In the genomic region with DNA sequence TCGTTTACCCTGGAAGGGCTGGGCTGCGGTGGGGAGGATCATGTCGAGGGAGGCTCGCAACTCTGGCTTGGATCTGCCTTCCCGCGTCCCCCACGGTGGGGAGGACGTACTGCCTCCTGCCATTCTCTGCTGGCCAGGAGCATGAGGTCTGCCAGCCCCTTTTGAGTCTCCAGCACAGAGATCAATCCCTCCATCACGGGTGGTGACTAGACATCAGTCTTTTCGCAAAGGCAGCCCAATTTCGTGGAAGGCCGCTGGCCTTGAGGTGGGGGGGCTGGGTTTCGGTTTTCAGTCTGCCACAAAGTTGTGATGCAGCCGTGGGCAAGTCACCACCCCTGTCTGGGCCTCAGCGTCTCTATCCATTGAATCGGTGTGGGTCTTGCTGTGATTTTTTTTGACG, we compare ENCODE assay signal across 22 cellular contexts.
"Had no signal": no experiment of that assay in that cellular context is flagged by ENCODE, and none has a peak within 500 bp of the region (broad histone marks: within the 10 kb centered on the region; RNA-seq: fewer than 3 reads in every experiment).

No MANE protein-coding gene starts in this region.

- H3K27ac ChIP-seq: esophagus muscularis mucosa, foreskin keratinocyte, gastroesophageal sphincter, heart left ventricle, hepatocyte, left lung, neutrophil, parathyroid adenoma, right lobe of liver, thyroid gland had no signal

- H3K4me1 Mint-ChIP-seq: stimulated activated naive CD8-positive, alpha-beta T cell treated with anti-CD3 and anti-CD28 coated beads, Interleukin-15, amount 100 ng/mL, for 72 hours had no signal

- H3K4me3 ChIP-seq: esophagus muscularis mucosa, gastroesophageal sphincter, heart left ventricle, hepatocyte, left lung, right lobe of liver, thyroid gland had no signal

- H3K4me2 ChIP-seq: hepatocyte had no signal

- H2AFZ ChIP-seq: hepatocyte, parathyroid adenoma had no signal

- H3K79me2 ChIP-seq: hepatocyte, parathyroid adenoma had no signal

- H3K27ac Mint-ChIP-seq: dendritic cell treated with granulocyte-macrophage colony-stimulating factor and Interleukin-4, amounts not matched to agents 40 ng/mL and 50 ng/mL, for 4 days; naive thymus-derived CD8-positive, alpha-beta T cell; stimulated activated naive CD8-positive, alpha-beta T cell treated with anti-CD3 and anti-CD28 coated beads, Interleukin-15, amount 100 ng/mL, for 72 hours had no signal

- H3K4me3 Mint-ChIP-seq: dendritic cell treated with granulocyte-macrophage colony-stimulating factor and Interleukin-4, amounts not matched to agents 40 ng/mL and 50 ng/mL, for 4 days; naive thymus-derived CD8-positive, alpha-beta T cell; stimulated activated naive CD8-positive, alpha-beta T cell treated with anti-CD3 and anti-CD28 coated beads, Interleukin-15, amount 100 ng/mL, for 72 hours had no signal

- H3K9me3 ChIP-seq: esophagus muscularis mucosa, heart left ventricle, left lung, neutrophil, right lobe of liver, thyroid gland had no signal

- DNase-seq: effector CD8-positive, alpha-beta T cell; foreskin keratinocyte; kidney; left lung; mammary epithelial cell; mesendoderm; naive thymus-derived CD8-positive, alpha-beta T cell; right lobe of liver; small intestine; stimulated activated CD4-positive, alpha-beta T cell treated with anti-CD3 and anti-CD28 coated beads, Interleukin-15, amount 100 ng/mL, for 24 hours; stimulated activated CD4-positive, alpha-beta T cell treated with anti-CD3 and anti-CD28 coated beads, Interleukin-2, amount 100 ng/mL, for 48 hours; stimulated activated naive CD4-positive, alpha-beta T cell; stimulated activated naive CD8-positive, alpha-beta T cell treated with anti-CD3 and anti-CD28 coated beads, Interleukin-15, amount 100 ng/mL, for 72 hours; thyroid gland; trophoblast cell had no signal

- H3K9me3 Mint-ChIP-seq: dendritic cell treated with granulocyte-macrophage colony-stimulating factor and Interleukin-4, amounts not matched to agents 40 ng/mL and 50 ng/mL, for 4 days; naive thymus-derived CD8-positive, alpha-beta T cell; stimulated activated naive CD8-positive, alpha-beta T cell treated with anti-CD3 and anti-CD28 coated beads, Interleukin-15, amount 100 ng/mL, for 72 hours had no signal

- H3K27me3 ChIP-seq: left lung, right lobe of liver, thyroid gland had no signal

- H3K36me3 Mint-ChIP-seq: naive thymus-derived CD8-positive, alpha-beta T cell had no signal

- H3K36me3 ChIP-seq: esophagus muscularis mucosa, gastroesophageal sphincter, heart left ventricle, left lung, neutrophil, right lobe of liver, thyroid gland had no signal

- H3K9ac ChIP-seq: parathyroid adenoma had no signal

- H3K4me1 ChIP-seq: foreskin keratinocyte, left lung, parathyroid adenoma, right lobe of liver, thyroid gland had no signal
